ENCODE assay signal across 1 cellular context in genomic region chr12:53324113-53324778, GRCh38.
TF ChIP-seq lines count a peak whose summit lies in the region.

No MANE protein-coding gene starts in this region.

TF ChIP-seq in H1, 55 proteins besides CTCF, POLR2A, EP300 and RAD21:
- TF ChIP-seq EZH2 (IDR thresholded peaks at IDR 0.05; ENCODE audit: low read depth, low read length, severe bottlenecking) = peak; percentile 4
- TF ChIP-seq CHD1 (IDR thresholded peaks at IDR 0.05; ENCODE audit: low read depth, low read length) = no peak
- TF ChIP-seq, protein P1, sequence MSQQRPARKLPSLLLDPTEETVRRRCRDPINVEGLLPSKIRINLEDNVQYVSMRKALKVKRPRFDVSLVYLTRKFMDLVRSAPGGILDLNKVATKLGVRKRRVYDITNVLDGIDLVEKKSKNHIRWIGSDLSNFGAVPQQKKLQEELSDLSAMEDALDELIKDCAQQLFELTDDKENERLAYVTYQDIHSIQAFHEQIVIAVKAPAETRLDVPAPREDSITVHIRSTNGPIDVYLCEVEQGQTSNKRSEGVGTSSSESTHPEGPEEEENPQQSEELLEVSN (IDR thresholded peaks at IDR 0.05) = 0 out of 2 replicates have a peak, but pooled peaks have one; percentile 10
